In the genomic region with DNA sequence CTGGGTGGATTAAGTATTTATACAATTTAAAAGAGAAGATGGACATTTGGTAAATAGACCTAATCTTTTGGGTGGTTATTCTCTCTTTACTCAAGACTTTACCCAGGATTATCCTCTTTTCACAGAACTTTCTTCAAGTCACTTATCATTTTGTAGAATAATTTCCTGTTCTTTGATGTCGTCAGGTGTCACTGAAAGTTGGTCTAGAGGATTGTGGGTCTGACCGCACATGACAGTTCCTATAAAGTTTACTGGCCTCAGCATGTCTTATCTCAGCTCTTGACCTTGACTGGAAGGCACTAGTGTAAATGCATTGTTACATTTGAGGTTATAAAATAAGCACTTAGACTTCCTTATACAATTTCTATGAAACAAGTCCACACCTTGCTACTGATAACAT, we compare ENCODE assay signal across 1 cellular context.
TF ChIP-seq lines count a peak whose summit lies in the region.

No MANE protein-coding gene starts in this region.

TF ChIP-seq in SK-N-SH, 30 proteins besides CTCF, POLR2A, EP300 and RAD21 (continued from another document):
- TF ChIP-seq, protein P1, sequence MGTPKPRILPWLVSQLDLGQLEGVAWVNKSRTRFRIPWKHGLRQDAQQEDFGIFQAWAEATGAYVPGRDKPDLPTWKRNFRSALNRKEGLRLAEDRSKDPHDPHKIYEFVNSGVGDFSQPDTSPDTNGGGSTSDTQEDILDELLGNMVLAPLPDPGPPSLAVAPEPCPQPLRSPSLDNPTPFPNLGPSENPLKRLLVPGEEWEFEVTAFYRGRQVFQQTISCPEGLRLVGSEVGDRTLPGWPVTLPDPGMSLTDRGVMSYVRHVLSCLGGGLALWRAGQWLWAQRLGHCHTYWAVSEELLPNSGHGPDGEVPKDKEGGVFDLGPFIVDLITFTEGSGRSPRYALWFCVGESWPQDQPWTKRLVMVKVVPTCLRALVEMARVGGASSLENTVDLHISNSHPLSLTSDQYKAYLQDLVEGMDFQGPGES (IDR thresholded peaks at IDR 0.05; ENCODE audit: low read depth, low read length): no peak
- TF ChIP-seq POLR2AphosphoS5 (IDR thresholded peaks at IDR 0.05; ENCODE audit: low read depth, low read length) (no peak), YY1 (IDR thresholded peaks at IDR 0.05; ENCODE audit: low read depth) (no peak), JUND (IDR thresholded peaks at IDR 0.05) (no peak), NFIC (IDR thresholded peaks at IDR 0.05; ENCODE audit: borderline replicate concordance) (no peak), FOXM1 (IDR thresholded peaks at IDR 0.05; ENCODE audit: low read depth) (no peak)
- TF ChIP-seq, protein P2, sequence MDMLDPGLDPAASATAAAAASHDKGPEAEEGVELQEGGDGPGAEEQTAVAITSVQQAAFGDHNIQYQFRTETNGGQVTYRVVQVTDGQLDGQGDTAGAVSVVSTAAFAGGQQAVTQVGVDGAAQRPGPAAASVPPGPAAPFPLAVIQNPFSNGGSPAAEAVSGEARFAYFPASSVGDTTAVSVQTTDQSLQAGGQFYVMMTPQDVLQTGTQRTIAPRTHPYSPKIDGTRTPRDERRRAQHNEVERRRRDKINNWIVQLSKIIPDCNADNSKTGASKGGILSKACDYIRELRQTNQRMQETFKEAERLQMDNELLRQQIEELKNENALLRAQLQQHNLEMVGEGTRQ (IDR thresholded peaks at IDR 0.05; ENCODE audit: borderline replicate concordance, low read depth, low read length): no peak
